Comparison of ENCODE assay signal across 9 cellular contexts in genomic region chr1:32372149-32372756, GRCh38. TPM values are rescaled to one million over a fixed set of nuclear protein-coding genes. Genes with fewer than 3 reads are reported as not detected.
DNase-seq lines count a peak whose midpoint lies in the region; ATAC-seq and TF ChIP-seq lines count a peak whose summit lies in the region.
"Had no signal": no experiment of that assay in that cellular context is flagged by ENCODE, and none has a peak within 500 bp of the region (broad histone marks: within the 10 kb centered on the region; RNA-seq: fewer than 3 reads in every experiment).

No MANE protein-coding gene starts in this region.

- H3K9me3 ChIP-seq in CD4-positive, CD25-positive, alpha-beta regulatory T cell (ENCODE audit: control insufficient read depth in 2 of 2, low read length in 2 of 2): no peaks in the 10 kb centered on the region
- no peaks in the 10 kb centered on the region for H3K9me3 ChIP-seq in right atrium auricular region

- peak; percentile 75 for ATAC-seq in CD4-positive, CD25-positive, alpha-beta regulatory T cell (ENCODE audit: low read depth in 2 of 2)
- ATAC-seq in HG03460 (IDR thresholded peaks at IDR 0.05; ENCODE audit: unreplicated experiment): peak; percentile 61

- no peaks in the 10 kb centered on the region for H3K9me3 Mint-ChIP-seq in CD4-positive, CD25-positive, alpha-beta regulatory T cell

- H3K4me3 Mint-ChIP-seq in CD4-positive, CD25-positive, alpha-beta regulatory T cell: no peak overlapping the region

- peaks cover 28% of the 10 kb centered on the region for H3K36me3 Mint-ChIP-seq in CD4-positive, CD25-positive, alpha-beta regulatory T cell

- DNase-seq in CD4-positive, CD25-positive, alpha-beta regulatory T cell: peak in 2 of 3 donors; percentile 55 to 72
- DNase-seq in activated CD4-positive, alpha-beta T cell treated with anti-CD3 and anti-CD28 coated beads for 4 hours: peak; percentile 39 to 44
- DNase-seq in epithelial cell of esophagus (ENCODE audit: low read depth) (no peak), posterior cingulate gyrus (no peak), AG08396 (ENCODE audit: low spot score) (no peak), right atrium auricular region (ENCODE audit: low spot score) (no peak), dorsolateral prefrontal cortex (no peak)
- DNase-seq: NCI-H1105 had no signal

- peak; percentile 4 for TF ChIP-seq CTCF in epithelial cell of esophagus (IDR thresholded peaks at IDR 0.05; ENCODE audit: insufficient read depth, low read depth, low read length, missing control alignments)
- no peak for TF ChIP-seq CTCF in right atrium auricular region (IDR thresholded peaks at IDR 0.05)
- no peak for TF ChIP-seq CTCF in dorsolateral prefrontal cortex (IDR thresholded peaks at IDR 0.05 in 54 of 56, conservative IDR thresholded peaks at IDR 0.05 in 2 of 56; ENCODE audit: low read depth in 1 of 56, partially characterized antibody in 56 of 56)

- H3K4me1 ChIP-seq in CD4-positive, CD25-positive, alpha-beta regulatory T cell (ENCODE audit: control insufficient read depth, insufficient read depth, low read length, poor library complexity, severe bottlenecking): peaks cover 7% of the 10 kb centered on the region
- no peaks in the 10 kb centered on the region for H3K4me1 ChIP-seq in right atrium auricular region

- intact Hi-C loops in posterior cingulate gyrus (cut with DNase I) (no loop called here), dorsolateral prefrontal cortex (cut with DNase I) (no loop called here)

- no peaks in the 10 kb centered on the region for H3K27me3 ChIP-seq in CD4-positive, CD25-positive, alpha-beta regulatory T cell (ENCODE audit: control insufficient read depth, insufficient read depth, low read length)
- H3K27me3 ChIP-seq in right atrium auricular region (no peaks in the 10 kb centered on the region), dorsolateral prefrontal cortex (no peaks in the 10 kb centered on the region)

- peaks cover 71% of the 10 kb centered on the region for H3K36me3 ChIP-seq in CD4-positive, CD25-positive, alpha-beta regulatory T cell (ENCODE audit: control insufficient read depth, insufficient read depth, low read length)
- H3K36me3 ChIP-seq in right atrium auricular region: peaks cover 86% of the 10 kb centered on the region

- H3K27ac Mint-ChIP-seq in CD4-positive, CD25-positive, alpha-beta regulatory T cell: peak overlapping the region; percentile 65 to 87 (median 82)

- no peak overlapping the region for H3K27ac ChIP-seq in CD4-positive, CD25-positive, alpha-beta regulatory T cell (ENCODE audit: insufficient read depth, low read length, poor library complexity, severe bottlenecking)
- H3K27ac ChIP-seq in right atrium auricular region (no peak overlapping the region), dorsolateral prefrontal cortex (peak overlapping the region in 1 of 59 donors; percentile 40)

- H3K4me3 ChIP-seq in CD4-positive, CD25-positive, alpha-beta regulatory T cell (ENCODE audit: low read depth, low read length): no peak overlapping the region
- H3K4me3 ChIP-seq in epithelial cell of esophagus (ENCODE audit: low read length) (no peak overlapping the region), right atrium auricular region (no peak overlapping the region), dorsolateral prefrontal cortex (no peak overlapping the region)

- no peaks in the 10 kb centered on the region for H3K27me3 Mint-ChIP-seq in CD4-positive, CD25-positive, alpha-beta regulatory T cell

- H3K4me1 Mint-ChIP-seq in CD4-positive, CD25-positive, alpha-beta regulatory T cell: peaks cover 11 to 26% (median 19%) of the 10 kb centered on the region in 4 donors

RNA-seq across cellular contexts. Expression of gene TSSK3, which starts 9.9 kb away (rescaled TPM):
- total RNA-seq in CD4-positive, CD25-positive, alpha-beta regulatory T cell: 0.76 TPM
- polyA plus RNA-seq in CD4-positive, CD25-positive, alpha-beta regulatory T cell: 1 to 10 TPM in 2 of 4 donors, not detected in 2; 1.1 to 1.9 TPM
- total RNA-seq in right atrium auricular region (under 1 TPM; 0.63 to 0.70 TPM), dorsolateral prefrontal cortex (10 to 100 TPM in 8 of 120 experiments, 1 to 10 TPM in 111, not detected in 1; 1.2 to 16.0 (median 5.1) TPM)

RNA-seq across cellular contexts. Expression of gene FAM229A, which starts 10.0 kb away (rescaled TPM):
- 43.2 TPM for total RNA-seq in CD4-positive, CD25-positive, alpha-beta regulatory T cell
- under 1 TPM in 2 of 4 donors, not detected in 2; 0.14 to 0.31 TPM for polyA plus RNA-seq in CD4-positive, CD25-positive, alpha-beta regulatory T cell
- total RNA-seq in right atrium auricular region (1 to 10 TPM in 1 of 2 donors, under 1 TPM in 1; 0.89 to 7.5 TPM), dorsolateral prefrontal cortex (10 to 100 TPM in 59 of 120 experiments, 1 to 10 TPM in 61; 4.0 to 24.0 (median 9.9) TPM)

RNA-seq across cellular contexts. Expression of gene BSDC1, which starts 22.0 kb away (rescaled TPM):
- total RNA-seq in CD4-positive, CD25-positive, alpha-beta regulatory T cell: 198 TPM
- 10 to 100 TPM; 27.3 to 45.4 (median 40.1) TPM for polyA plus RNA-seq in CD4-positive, CD25-positive, alpha-beta regulatory T cell
- total RNA-seq in right atrium auricular region (10 to 100 TPM; 47.1 to 49.7 TPM), dorsolateral prefrontal cortex (100 to 1,000 TPM in 79 of 120 experiments, 10 to 100 TPM in 41; 87.5 to 123 (median 103) TPM)

RNA-seq across cellular contexts. Expression of gene MARCKSL1, which starts 36.2 kb away (rescaled TPM):
- total RNA-seq in CD4-positive, CD25-positive, alpha-beta regulatory T cell: 27.5 TPM
- polyA plus RNA-seq in CD4-positive, CD25-positive, alpha-beta regulatory T cell: 10 to 100 TPM; 34.4 to 59.4 (median 48.7) TPM
- total RNA-seq in right atrium auricular region (10 to 100 TPM in 1 of 2 donors, 1 to 10 TPM in 1; 9.5 to 34.5 TPM), dorsolateral prefrontal cortex (100 to 1,000 TPM in 117 of 120 experiments, 10 to 100 TPM in 3; 90.1 to 633 (median 196) TPM)

Comparison
In these comparisons a context has a peak if more than half of its experiments do, and no peak if none do; other contexts are left out.
1. DNase-seq: peak in CD4-positive, CD25-positive, alpha-beta regulatory T cell (2 of 3) and activated CD4-positive, alpha-beta T cell treated with anti-CD3 and anti-CD28 coated beads for 4 hours (2 of 2); none in epithelial cell of esophagus (single experiment), posterior cingulate gyrus (0 of 10), AG08396 (single experiment), right atrium auricular region (single experiment) and dorsolateral prefrontal cortex (0 of 10).